Comparison of ENCODE assay signal across 8 cellular contexts in the genomic region with DNA sequence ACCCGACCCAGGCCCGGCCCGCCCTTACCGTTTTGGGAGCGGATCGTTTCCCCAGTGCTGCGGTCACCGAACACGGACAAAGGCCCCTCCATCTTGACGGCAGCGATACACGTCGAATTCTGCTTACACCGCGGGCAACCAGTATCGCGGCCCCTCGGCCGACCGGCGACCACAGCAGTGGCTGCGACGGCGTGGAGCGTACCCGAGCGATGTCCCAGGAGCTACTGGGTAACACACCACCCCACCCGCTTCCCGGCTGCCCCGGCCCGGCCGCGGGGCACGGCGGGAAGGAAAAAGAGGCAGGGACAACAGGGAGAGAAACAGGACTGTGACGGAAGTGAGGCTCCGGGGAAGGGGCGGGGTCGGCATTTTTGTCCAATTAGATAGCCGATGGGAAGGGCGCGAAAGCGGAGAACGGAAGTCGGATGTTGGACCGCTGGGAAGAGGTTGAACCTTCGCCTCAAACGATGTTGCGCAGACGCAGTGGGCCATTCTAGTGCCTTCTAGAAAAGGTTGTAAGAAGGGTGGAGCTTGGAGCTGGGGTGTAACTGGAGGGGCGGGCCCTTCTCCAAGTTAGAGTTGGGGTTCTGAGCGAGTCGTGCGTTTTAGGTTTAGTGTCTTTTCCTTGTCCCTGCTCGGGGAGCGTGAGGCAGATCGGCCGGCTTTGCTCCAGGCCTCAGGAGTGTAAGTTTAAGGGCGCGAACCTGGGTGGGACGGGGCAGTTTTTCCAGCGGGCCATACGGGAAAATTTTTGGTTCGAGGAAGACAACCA. TPM values are rescaled to one million over a fixed set of nuclear protein-coding genes. Genes with fewer than 3 reads are reported as not detected.
A peak's percentile ranks its signal among the peaks of the same experiment; 100 is the strongest.
DNase-seq lines count a peak whose midpoint lies in the region; ATAC-seq and TF ChIP-seq lines count a peak whose summit lies in the region.

A gene (minus strand): TSS at position 226 of the 772 bp plus-strand sequence. CDS start 134 bp downstream, at position 92.

- H3K27ac Mint-ChIP-seq in CD14-positive monocyte = peak within 1 kb of the TSS; percentile 95 to 98 (median 98)

- H3K36me3 Mint-ChIP-seq in CD14-positive monocyte = peaks cover 44 to 52% of the 10 kb centered on the region in 2 donors

- no peaks in the 10 kb centered on the region for H3K27me3 ChIP-seq in left lung

- intact Hi-C loops in CD14-positive monocyte (cut with micrococcal nuclease) (loop anchor here (2.0 to 5.0 kb wide), 4 partner anchors 37 to 97 kb away; a partner anchor contains a TSS), left lung (cut with DNase I) (no loop called here)

- ATAC-seq in GM19397 (IDR thresholded peaks at IDR 0.05; ENCODE audit: unreplicated experiment) (peak; percentile 75), HG03571 (IDR thresholded peaks at IDR 0.05; ENCODE audit: unreplicated experiment) (peak; percentile 68), left lung (peak; percentile 88)

- peaks cover 32% of the 10 kb centered on the region for H3K4me1 Mint-ChIP-seq in CD14-positive monocyte

- H3K4me1 ChIP-seq in left lung = peaks cover 25 to 65% of the 10 kb centered on the region in 2 donors

- H3K36me3 ChIP-seq in left lung = peaks cover 0 to 52% of the 10 kb centered on the region in 2 donors

- H3K4me3 ChIP-seq in left lung = peak within 1 kb of the TSS; percentile 100

- no peaks in the 10 kb centered on the region for H3K9me3 ChIP-seq in left lung

- TF ChIP-seq CTCF in CD14-positive monocyte (IDR thresholded peaks at IDR 0.05) (no peak), left lung (IDR thresholded peaks at IDR 0.05) (no peak)

- H3K4me3 Mint-ChIP-seq in CD14-positive monocyte = peak within 1 kb of the TSS; percentile 94 to 97

- H3K9me3 Mint-ChIP-seq in CD14-positive monocyte = no peaks in the 10 kb centered on the region

- peak within 1 kb of the TSS; percentile 89 to 97 for H3K27ac ChIP-seq in left lung

- H3K27me3 Mint-ChIP-seq in CD14-positive monocyte (ENCODE audit: low read depth in 3 of 3) = peaks cover 0 to 1% (median 0%) of the 10 kb centered on the region in 3 donors

- peak; percentile 99 for DNase-seq in CD14-positive monocyte (ENCODE audit: low spot score)
- peak; percentile 100 for DNase-seq in NCI-H82 (lab: John Stamatoyannopoulos, UW)
- peak; percentile 99 to 100 for DNase-seq in activated CD4-positive, alpha-beta T cell treated with anti-CD3 and anti-CD28 coated beads, Interleukin-2, amount 50 U/mL, for 48 hours
- DNase-seq in dermis blood vessel endothelial cell = peak; percentile 100
- DNase-seq in left lung = peak; percentile 98 to 100
- DNase-seq in stimulated activated CD4-positive, alpha-beta T cell treated with anti-CD3 and anti-CD28 coated beads, Interleukin-2, amount 100 ng/mL, for 48 hours = peak; percentile 96 to 98

RNA-seq across cellular contexts. Expression of the gene that starts here (rescaled TPM):
- polyA plus RNA-seq in CD14-positive monocyte = 10 to 100 TPM; 44.5 to 69.3 TPM
- total RNA-seq in dermis blood vessel endothelial cell = 243 and 356 TPM in 2 replicates
- total RNA-seq in left lung = 100 to 1,000 TPM; 112 to 170 TPM

Comparison
In these comparisons a context has a peak if more than half of its experiments do, and no peak if none do; other contexts are left out.
1. Peak in every context shown above with its lines: DNase-seq, ATAC-seq, H3K4me3 ChIP-seq and H3K27ac ChIP-seq.
2. intact Hi-C loops: an anchor here in CD14-positive monocyte (2.0 to 5.0 kb wide); none called in left lung.